In the genomic region with DNA sequence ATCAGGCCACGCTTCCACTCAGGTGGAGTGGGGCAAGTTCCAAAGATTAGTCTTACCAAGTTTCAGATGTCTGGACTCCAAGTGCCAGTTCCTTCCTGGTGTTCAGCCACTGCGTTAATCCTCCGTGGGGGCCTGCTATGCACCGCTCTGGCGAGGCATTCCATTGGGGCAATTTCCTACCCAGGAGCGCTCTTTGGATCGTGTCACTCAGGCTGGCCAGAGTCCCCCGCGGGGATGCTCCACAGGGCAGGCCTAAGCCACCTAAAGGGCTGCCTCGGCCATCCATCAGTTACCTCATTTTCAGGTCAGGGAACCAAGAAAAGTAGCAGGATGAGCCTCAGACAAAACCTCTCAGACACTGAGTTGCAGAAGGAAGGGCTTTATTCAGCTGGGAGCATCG, we compare ENCODE assay signal across 22 cellular contexts.
"Had no signal": no experiment of that assay in that cellular context is flagged by ENCODE, and none has a peak within 500 bp of the region (broad histone marks: within the 10 kb centered on the region; RNA-seq: fewer than 3 reads in every experiment).

No MANE protein-coding gene starts in this region.

- H3K27ac ChIP-seq: left ventricle myocardium inferior, sigmoid colon, thoracic aorta, VCaP had no signal

- ATAC-seq: esophagus mucosa had no signal

- H3K4me3 Mint-ChIP-seq: activated CD4-positive, alpha-beta T cell treated with anti-CD3 and anti-CD28 coated beads, Interleukin-2, amount 10 ng/mL, durations not matched to agents 7 days and 5 days; activated naive CD4-positive, alpha-beta T cell treated with anti-CD3 and anti-CD28 coated beads, Interleukin-2, amount 50 U/mL, for 24 hours; brain; immature natural killer cell; nephron progenitor cell had no signal

- H3K9me3 ChIP-seq: sigmoid colon had no signal

- H3K4me2 ChIP-seq: smooth muscle cell had no signal

- H3K27me3 ChIP-seq: sigmoid colon had no signal

- DNase-seq: activated CD4-positive, alpha-beta T cell treated with anti-CD3 and anti-CD28 coated beads, Interleukin-2, amount 10 ng/mL, durations not matched to agents 7 days and 5 days; activated CD4-positive, CD25-positive, alpha-beta regulatory T cell treated with anti-CD3 and anti-CD28 coated beads, Interleukin-2, amount 50 U/mL, for 72 hours; activated gamma-delta T cell treated with Interleukin-2 at 50 U/mL for 16 hours; activated T-cell treated with anti-CD3 and anti-CD28 coated beads, Interleukin-2, amount 50 U/mL, for 1 hour; anterior cingulate cortex; dermis blood vessel endothelial cell; effector CD8-positive, alpha-beta T cell; foreskin melanocyte; immature natural killer cell; kidney glomerular epithelial cell; left ventricle myocardium inferior; nephron progenitor cell; nucleus accumbens; sigmoid colon; stimulated activated CD4-positive, alpha-beta T cell treated with anti-CD3 and anti-CD28 coated beads, Interleukin-15, amount 100 ng/mL, for 24 hours; stimulated activated naive CD4-positive, alpha-beta T cell had no signal

- H3K4me1 ChIP-seq: left ventricle myocardium inferior, sigmoid colon had no signal

- H3K4me1 Mint-ChIP-seq: activated CD4-positive, alpha-beta T cell treated with anti-CD3 and anti-CD28 coated beads, Interleukin-2, amount 10 ng/mL, durations not matched to agents 7 days and 5 days; activated naive CD4-positive, alpha-beta T cell treated with anti-CD3 and anti-CD28 coated beads, Interleukin-2, amount 50 U/mL, for 24 hours had no signal

- H3K4me3 ChIP-seq: left ventricle myocardium inferior, sigmoid colon, smooth muscle cell, thoracic aorta had no signal

- H3K9me3 Mint-ChIP-seq: brain had no signal

- H3K27ac Mint-ChIP-seq: activated CD4-positive, alpha-beta T cell treated with anti-CD3 and anti-CD28 coated beads, Interleukin-2, amount 10 ng/mL, durations not matched to agents 7 days and 5 days; activated naive CD4-positive, alpha-beta T cell treated with anti-CD3 and anti-CD28 coated beads, Interleukin-2, amount 50 U/mL, for 24 hours; brain; immature natural killer cell; nephron progenitor cell had no signal

- H3K27me3 Mint-ChIP-seq: activated CD4-positive, alpha-beta T cell treated with anti-CD3 and anti-CD28 coated beads, Interleukin-2, amount 10 ng/mL, durations not matched to agents 7 days and 5 days; activated naive CD4-positive, alpha-beta T cell treated with anti-CD3 and anti-CD28 coated beads, Interleukin-2, amount 50 U/mL, for 24 hours; brain had no signal
